In genomic region chr5:137167187-137167586, GRCh38 we compare ENCODE assay signal across 19 cellular contexts.
DNase-seq lines count a peak whose midpoint lies in the region; FAIRE-seq and TF ChIP-seq lines count a peak whose summit lies in the region.
"Had no signal": no experiment of that assay in that cellular context is flagged by ENCODE, and none has a peak within 500 bp of the region (broad histone marks: within the 10 kb centered on the region; RNA-seq: fewer than 3 reads in every experiment).

No MANE protein-coding gene starts in this region.

- H3K27ac ChIP-seq in HEK293 (ENCODE audit: extremely low read depth, low read depth, low read length) (no peak overlapping the region), keratinocyte (ENCODE audit: control insufficient read depth, insufficient read depth, low read length) (no peak overlapping the region), smooth muscle cell (ENCODE audit: low read depth) (no peak overlapping the region)
- H3K27ac ChIP-seq: C4-2B had no signal

- TF ChIP-seq CTCF in HEK293 (tag by site-specific recombination; IDR thresholded peaks at IDR 0.05) (no peak), keratinocyte (optimal IDR thresholded peaks at IDR 0.05 in 1 of 3, IDR thresholded peaks at IDR 0.05 in 1 of 3, conservative IDR thresholded peaks at IDR 0.05 in 1 of 3; ENCODE audit: extremely low read depth in 1 of 3, insufficient read depth in 2 of 3, low read length in 3 of 3) (no peak), glutamatergic neuron (IDR thresholded peaks at IDR 0.05; ENCODE audit: partially characterized antibody, unreplicated experiment) (no peak), smooth muscle cell (IDR thresholded peaks at IDR 0.05; ENCODE audit: borderline replicate concordance, insufficient read depth, poor library complexity, severe bottlenecking) (no peak)

- peak; percentile 9 for FAIRE-seq in keratinocyte (lab: Jason Lieb, UNC)
- FAIRE-seq: D721Med, GM12892, GM18507 had no signal

- H3K9ac ChIP-seq in keratinocyte (ENCODE audit: control insufficient read depth, extremely low read depth, insufficient read depth, low read length) = no peak overlapping the region
- no peak overlapping the region for H3K9ac ChIP-seq in smooth muscle cell (ENCODE audit: low read depth)

- no peaks in the 10 kb centered on the region for H3K36me3 ChIP-seq in HEK293 (ENCODE audit: control insufficient read depth in 2 of 2, insufficient read depth in 1 of 2, low read length in 2 of 2)
- H3K36me3 ChIP-seq in keratinocyte (ENCODE audit: control insufficient read depth in 2 of 2, extremely low read depth in 1 of 2, insufficient read depth in 2 of 2, low read length in 2 of 2) = no peaks in the 10 kb centered on the region
- H3K36me3 ChIP-seq in smooth muscle cell (ENCODE audit: low read depth) = no peaks in the 10 kb centered on the region

- dilution Hi-C loops in keratinocyte (cut with MboI; ENCODE audit: extremely low pct_ligation_motif_present, low sequenced_read_pairs) = no loop called here

- no peaks in the 10 kb centered on the region for H3K79me2 ChIP-seq in keratinocyte (ENCODE audit: control insufficient read depth, insufficient read depth, low read length)
- no peaks in the 10 kb centered on the region for H3K79me2 ChIP-seq in smooth muscle cell (ENCODE audit: low read depth)

- H3K4me3 Mint-ChIP-seq in glutamatergic neuron (ENCODE audit: unreplicated experiment) = no peak overlapping the region
- H3K4me3 Mint-ChIP-seq: CD4-positive, alpha-beta T cell had no signal

- DNase-seq in EH (ENCODE audit: low read depth) (peak; percentile 25), dermis blood vessel endothelial cell (peak; percentile 8), keratinocyte (ENCODE audit: low read depth, low spot score) (no peak), glutamatergic neuron (no peak), kidney tubule cell (ENCODE audit: low spot score) (no peak), AG08395 (ENCODE audit: low spot score) (no peak), smooth muscle cell (lab: John Stamatoyannopoulos, UW; ENCODE audit: unreplicated experiment) (no peak)
- DNase-seq: ACHN; AML-193; Caco-2; CD4-positive, alpha-beta T cell; GDM1; GOT3; H7 had no signal

- POLR2A ChIA-PET in HEK293 (lab: Yijun Ruan, JAX) = no interaction called here

- no peak overlapping the region for H2AFZ ChIP-seq in keratinocyte (ENCODE audit: control insufficient read depth, low read length)
- no peak overlapping the region for H2AFZ ChIP-seq in smooth muscle cell (ENCODE audit: low read depth)

- H3K27me3 Mint-ChIP-seq in glutamatergic neuron (ENCODE audit: unreplicated experiment) = no peaks in the 10 kb centered on the region
- H3K27me3 Mint-ChIP-seq: CD4-positive, alpha-beta T cell had no signal

- CTCF ChIA-PET in HEK293 (lab: Yijun Ruan, JAX) = interaction anchor here (1.0 kb wide), 1 partner anchor 86 kb away, joined by 3 read pairs; no protein-coding TSS in a partner anchor

- H3K4me1 ChIP-seq in HEK293 (ENCODE audit: control insufficient read depth, insufficient read depth, low read length) = no peaks in the 10 kb centered on the region
- no peaks in the 10 kb centered on the region for H3K4me1 ChIP-seq in keratinocyte (ENCODE audit: control insufficient read depth, extremely low read depth, insufficient read depth, low read length)
- H3K4me1 ChIP-seq in smooth muscle cell (ENCODE audit: low read depth) = no peaks in the 10 kb centered on the region
- H3K4me1 ChIP-seq: Caco-2 had no signal

- no peaks in the 10 kb centered on the region for H3K36me3 Mint-ChIP-seq in glutamatergic neuron (ENCODE audit: unreplicated experiment)

- no peaks in the 10 kb centered on the region for H3F3A ChIP-seq in smooth muscle cell (ENCODE audit: low read depth)

- H3K4me3 ChIP-seq in HEK293 (ENCODE audit: low read depth, low read length) (no peak overlapping the region), keratinocyte (ENCODE audit: control insufficient read depth in 2 of 3, extremely low read depth in 1 of 3, insufficient read depth in 2 of 3, low read depth in 1 of 3, low read length in 3 of 3) (no peak overlapping the region), smooth muscle cell (no peak overlapping the region)

- H3K9me3 ChIP-seq in HEK293 (ENCODE audit: control insufficient read depth, insufficient read depth, low read depth, low read length) = no peaks in the 10 kb centered on the region
- no peaks in the 10 kb centered on the region for H3K9me3 ChIP-seq in keratinocyte (ENCODE audit: control insufficient read depth, low read depth, low read length)
- H3K9me3 ChIP-seq in smooth muscle cell (replicated peaks; ENCODE audit: low read depth) = no peaks in the 10 kb centered on the region
- H3K9me3 ChIP-seq: Caco-2 had no signal

- H4K20me1 ChIP-seq in keratinocyte (ENCODE audit: control insufficient read depth, extremely low read depth, insufficient read depth, low read length) = no peaks in the 10 kb centered on the region
- H4K20me1 ChIP-seq in smooth muscle cell (ENCODE audit: low read depth) = peaks cover 4% of the 10 kb centered on the region

- peaks cover 3% of the 10 kb centered on the region for H3K9me3 Mint-ChIP-seq in glutamatergic neuron (ENCODE audit: unreplicated experiment)
- H3K9me3 Mint-ChIP-seq: CD4-positive, alpha-beta T cell had no signal

- H3K4me2 ChIP-seq in keratinocyte (ENCODE audit: control insufficient read depth, extremely low read depth, insufficient read depth, low read depth, low read length) (no peak overlapping the region), smooth muscle cell (no peak overlapping the region)

- no peaks in the 10 kb centered on the region for H3K9me1 ChIP-seq in keratinocyte (ENCODE audit: control insufficient read depth, extremely low read depth, insufficient read depth, low read length)

- H3K27me3 ChIP-seq in keratinocyte (ENCODE audit: control insufficient read depth, extremely low read depth, insufficient read depth, low read length) = no peaks in the 10 kb centered on the region
- H3K27me3 ChIP-seq in smooth muscle cell (ENCODE audit: low read depth) = no peaks in the 10 kb centered on the region

- H3K27ac Mint-ChIP-seq in glutamatergic neuron (ENCODE audit: unreplicated experiment) = no peak overlapping the region
- H3K27ac Mint-ChIP-seq: CD4-positive, alpha-beta T cell had no signal

- peaks cover 4% of the 10 kb centered on the region for H3K4me1 Mint-ChIP-seq in glutamatergic neuron (ENCODE audit: low read depth, unreplicated experiment)

TF ChIP-seq in HEK293, 187 proteins besides CTCF, POLR2A, EP300 and RAD21 (continues in another document):
- peak; percentile 81 for TF ChIP-seq REST (tag by site-specific recombination; IDR thresholded peaks at IDR 0.05)
- TF ChIP-seq ZNF138 (tag by site-specific recombination; IDR thresholded peaks at IDR 0.05; ENCODE audit: borderline replicate concordance) = no peak
- no peak for TF ChIP-seq ZNF521 (tag by site-specific recombination; IDR thresholded peaks at IDR 0.05)
- no peak for TF ChIP-seq KLF8 (tag by site-specific recombination; IDR thresholded peaks at IDR 0.05)
- TF ChIP-seq ZNF660 (tag by site-specific recombination; IDR thresholded peaks at IDR 0.05) = no peak
- TF ChIP-seq SALL2 (tag by site-specific recombination; IDR thresholded peaks at IDR 0.05; ENCODE audit: borderline replicate concordance) = no peak
- TF ChIP-seq ZBTB11 (tag by site-specific recombination; conservative IDR thresholded peaks at IDR 0.05; ENCODE audit: low read depth) = no peak

Comparison
In these comparisons a context has a peak if more than half of its experiments do, and no peak if none do; other contexts are left out.
1. DNase-seq: peak in EH (single experiment) and dermis blood vessel endothelial cell (single experiment); none in keratinocyte (single experiment), glutamatergic neuron (single experiment), kidney tubule cell (single experiment), AG08395 (single experiment) and smooth muscle cell (single experiment).